In genomic region chr6:27879795-27880194, GRCh38 we compare ENCODE assay signal across 31 cellular contexts. TPM values are rescaled to one million over a fixed set of nuclear protein-coding genes. Genes with fewer than 3 reads are reported as not detected.
A peak's percentile ranks its signal among the peaks of the same experiment; 100 is the strongest.
DNase-seq lines count a peak whose midpoint lies in the region; ATAC-seq, FAIRE-seq and TF ChIP-seq lines count a peak whose summit lies in the region.
"Had no signal": no experiment of that assay in that cellular context is flagged by ENCODE, and none has a peak within 500 bp of the region (broad histone marks: within the 10 kb centered on the region; RNA-seq: fewer than 3 reads in every experiment).

No MANE protein-coding gene starts in this region.

- dilution Hi-C loops in IMR-90 (cut with HindIII; ENCODE audit: low sequenced_read_pairs, unreplicated experiment), result loop anchor here (25.0 kb wide), 1 partner anchor 742 kb away; a partner anchor contains a TSS

- CTCF ChIA-PET in activated CD4-positive, alpha-beta memory T cell treated with anti-CD3 and anti-CD28 coated beads, Interleukin-2, amount 10 ng/mL, durations not matched to agents 7 days and 5 days (lab: Charles Lee), result interaction anchor here (1.2 kb wide), 1 partner anchor 13 kb away, joined by 3 read pairs; a partner anchor contains a TSS
- CTCF ChIA-PET in activated CD4-positive, alpha-beta memory T cell treated with anti-CD3 and anti-CD28 coated beads for 36 hours (lab: Charles Lee), result no interaction called here
- CTCF ChIA-PET in IMR-90 (lab: Yijun Ruan, JAX), result no interaction called here

- H2BK12ac ChIP-seq in neuronal stem cell (ENCODE audit: low read length), result peak overlapping the region; percentile 60

- H3K23ac ChIP-seq in IMR-90 (ENCODE audit: low read depth, low read length), result no peak overlapping the region
- no peak overlapping the region for H3K23ac ChIP-seq in neuronal stem cell (ENCODE audit: low read depth, low read length, poor library complexity)

- H3K36me3 ChIP-seq in IMR-90 (ENCODE audit: control insufficient read depth, insufficient read depth, low read length) (no peaks in the 10 kb centered on the region), bronchial epithelial cell (ENCODE audit: control insufficient read depth, insufficient read depth, low read length) (no peaks in the 10 kb centered on the region), neuronal stem cell (replicated peaks in 1 of 2; ENCODE audit: control insufficient read depth in 2 of 2, insufficient read depth in 2 of 2, low read length in 2 of 2) (no peaks in the 10 kb centered on the region)
- H3K36me3 ChIP-seq: BE2C, left lung, tibial artery had no signal

- no peak overlapping the region for H3K4me3 Mint-ChIP-seq in activated CD4-positive, alpha-beta memory T cell treated with anti-CD3 and anti-CD28 coated beads, Interleukin-2, amount 10 ng/mL, durations not matched to agents 7 days and 5 days
- H3K4me3 Mint-ChIP-seq in activated CD4-positive, alpha-beta memory T cell treated with anti-CD3 and anti-CD28 coated beads for 36 hours, result no peak overlapping the region
- H3K4me3 Mint-ChIP-seq: central memory CD8-positive, alpha-beta T cell; dendritic cell treated with granulocyte-macrophage colony-stimulating factor and Interleukin-4, amounts not matched to agents 40 ng/mL and 50 ng/mL, for 4 days; mesothelial cell of epicardium; naive thymus-derived CD4-positive, alpha-beta T cell had no signal

- no peak for ATAC-seq in IMR-90 (ENCODE audit: low read depth)
- no peak for ATAC-seq in HG03442 (IDR thresholded peaks at IDR 0.05; ENCODE audit: unreplicated experiment)
- ATAC-seq: left lung; naive thymus-derived CD4-positive, alpha-beta T cell had no signal

- no peaks in the 10 kb centered on the region for H3K79me1 ChIP-seq in IMR-90 (ENCODE audit: low read depth in 1 of 2, low read length in 2 of 2)
- H3K79me1 ChIP-seq in neuronal stem cell (ENCODE audit: low read depth, low read length), result peaks cover 2% of the 10 kb centered on the region

- no peak overlapping the region for H4K5ac ChIP-seq in IMR-90 (ENCODE audit: low read depth, low read length)

- H4K20me1 ChIP-seq in IMR-90 (ENCODE audit: insufficient read depth, low read length), result no peaks in the 10 kb centered on the region

- H2AFZ ChIP-seq in IMR-90 (replicated peaks; ENCODE audit: low read length, poor library complexity) (no peak overlapping the region), neuronal stem cell (ENCODE audit: low read length) (peak overlapping the region; percentile 22)

- TF ChIP-seq CTCF in IMR-90 (conservative IDR thresholded peaks at IDR 0.05; ENCODE audit: low read depth, low read length) (no peak), bronchial epithelial cell (IDR thresholded peaks at IDR 0.05; ENCODE audit: insufficient read depth, low read length, severe bottlenecking) (no peak)

- no peak overlapping the region for H2BK5ac ChIP-seq in IMR-90 (ENCODE audit: low read depth, low read length, poor library complexity, severe bottlenecking)
- H2BK5ac ChIP-seq in neuronal stem cell (ENCODE audit: low read length), result no peak overlapping the region

- in situ Hi-C loops in IMR-90 (cut with MboI; ENCODE audit: low sequenced_read_pairs), result no loop called here

- TF ChIP-seq POLR2A in IMR-90 (IDR thresholded peaks at IDR 0.05; ENCODE audit: low read depth, low read length), result no peak

- intact Hi-C loops in activated CD4-positive, alpha-beta memory T cell treated with anti-CD3 and anti-CD28 coated beads for 36 hours (cut with micrococcal nuclease), result no loop called here
- intact Hi-C loops in IMR-90 (cut with micrococcal nuclease), result no loop called here

- peak overlapping the region; percentile 21 for H3K27ac Mint-ChIP-seq in activated CD4-positive, alpha-beta memory T cell treated with anti-CD3 and anti-CD28 coated beads, Interleukin-2, amount 10 ng/mL, durations not matched to agents 7 days and 5 days
- no peak overlapping the region for H3K27ac Mint-ChIP-seq in activated CD4-positive, alpha-beta memory T cell treated with anti-CD3 and anti-CD28 coated beads for 36 hours
- H3K27ac Mint-ChIP-seq: dendritic cell treated with granulocyte-macrophage colony-stimulating factor and Interleukin-4, amounts not matched to agents 40 ng/mL and 50 ng/mL, for 4 days; mesothelial cell of epicardium had no signal

- H3K4me2 ChIP-seq in IMR-90 (ENCODE audit: low read depth, low read length) (no peak overlapping the region), neuronal stem cell (ENCODE audit: insufficient read depth, low read length, poor library complexity, severe bottlenecking) (no peak overlapping the region)

- POLR2A ChIA-PET in activated CD4-positive, alpha-beta memory T cell treated with anti-CD3 and anti-CD28 coated beads, Interleukin-2, amount 10 ng/mL, durations not matched to agents 7 days and 5 days (lab: Charles Lee), result interaction anchor here (1.0 to 4.5 kb wide), 6 partner anchors 9 to 42 kb away, joined by 3 to 42 read pairs (median 8); a partner anchor contains a TSS
- POLR2A ChIA-PET in activated CD4-positive, alpha-beta memory T cell treated with anti-CD3 and anti-CD28 coated beads for 36 hours (lab: Charles Lee), result no interaction called here
- POLR2A ChIA-PET in IMR-90 (lab: Charles Lee; ENCODE audit: unreplicated experiment), result no interaction called here

- no peaks in the 10 kb centered on the region for H3K36me3 Mint-ChIP-seq in activated CD4-positive, alpha-beta memory T cell treated with anti-CD3 and anti-CD28 coated beads, Interleukin-2, amount 10 ng/mL, durations not matched to agents 7 days and 5 days (ENCODE audit: low read depth)
- no peaks in the 10 kb centered on the region for H3K36me3 Mint-ChIP-seq in activated CD4-positive, alpha-beta memory T cell treated with anti-CD3 and anti-CD28 coated beads for 36 hours
- H3K36me3 Mint-ChIP-seq: mesothelial cell of epicardium; naive thymus-derived CD4-positive, alpha-beta T cell had no signal

- no peak for TF ChIP-seq RAD21 in IMR-90 (IDR thresholded peaks at IDR 0.05; ENCODE audit: low read length)

- no peak for DNase-seq in activated CD4-positive, alpha-beta memory T cell treated with anti-CD3 and anti-CD28 coated beads, Interleukin-2, amount 10 ng/mL, durations not matched to agents 7 days and 5 days
- DNase-seq in activated CD4-positive, alpha-beta memory T cell treated with anti-CD3 and anti-CD28 coated beads for 36 hours, result no peak
- DNase-seq in IMR-90 (no peak), bronchial epithelial cell (ENCODE audit: low read depth) (no peak), neuronal stem cell (ENCODE audit: low spot score) (no peak), NCI-H226 (no peak), GM19238 (ENCODE audit: insufficient read length, low spot score) (no peak)
- DNase-seq: ACHN; activated CD4-positive, alpha-beta T cell treated with anti-CD3 and anti-CD28 coated beads, Interleukin-2, amount 50 U/mL, for 1 hour; activated CD8-positive, alpha-beta memory T cell treated with anti-CD3 and anti-CD28 coated beads, Interleukin-2, amount 50 U/mL, for 4 hours; BE2C; COR-L47; DMS53; GOT3; left lung; naive thymus-derived CD4-positive, alpha-beta T cell; NCI-H1092 treated with DMSO at 0.1 percent for 48 hours; NCI-H1930; NCI-H526 treated with DMSO at 0.1 percent for 48 hours; small intestine; stimulated activated CD8-positive, alpha-beta memory T cell treated with anti-CD3 and anti-CD28 coated beads, Interleukin-4, amount 100 ng/mL, for 48 hours; tibial artery had no signal

- H4K8ac ChIP-seq in IMR-90 (ENCODE audit: low read depth in 2 of 2, low read length in 2 of 2), result no peak overlapping the region
- H4K8ac ChIP-seq in neuronal stem cell (ENCODE audit: low read depth, low read length), result no peak overlapping the region

- H2BK15ac ChIP-seq in IMR-90 (ENCODE audit: low read depth, low read length) (no peak overlapping the region), neuronal stem cell (ENCODE audit: low read length) (peak overlapping the region; percentile 11)

- no peaks in the 10 kb centered on the region for H3K9me1 ChIP-seq in IMR-90 (ENCODE audit: insufficient read depth, low read length)

- no peak overlapping the region for H3K18ac ChIP-seq in IMR-90 (ENCODE audit: low read depth, low read length)
- no peak overlapping the region for H3K18ac ChIP-seq in neuronal stem cell (ENCODE audit: low read length)

- H3K27me3 Mint-ChIP-seq in activated CD4-positive, alpha-beta memory T cell treated with anti-CD3 and anti-CD28 coated beads, Interleukin-2, amount 10 ng/mL, durations not matched to agents 7 days and 5 days, result no peaks in the 10 kb centered on the region
- no peaks in the 10 kb centered on the region for H3K27me3 Mint-ChIP-seq in activated CD4-positive, alpha-beta memory T cell treated with anti-CD3 and anti-CD28 coated beads for 36 hours
- H3K27me3 Mint-ChIP-seq: central memory CD8-positive, alpha-beta T cell; dendritic cell treated with granulocyte-macrophage colony-stimulating factor and Interleukin-4, amounts not matched to agents 40 ng/mL and 50 ng/mL, for 4 days; naive thymus-derived CD4-positive, alpha-beta T cell had no signal

- H3K4me1 ChIP-seq in IMR-90 (ENCODE audit: control insufficient read depth, insufficient read depth, low read length) (no peaks in the 10 kb centered on the region), neuronal stem cell (ENCODE audit: control insufficient read depth in 2 of 2, insufficient read depth in 1 of 2, low read depth in 1 of 2, low read length in 2 of 2) (peaks cover 0 to 2% of the 10 kb centered on the region in 2 donors)
- H3K4me1 ChIP-seq: BE2C, left lung, tibial artery had no signal

- no peaks in the 10 kb centered on the region for H3K9me3 Mint-ChIP-seq in activated CD4-positive, alpha-beta memory T cell treated with anti-CD3 and anti-CD28 coated beads, Interleukin-2, amount 10 ng/mL, durations not matched to agents 7 days and 5 days
- H3K9me3 Mint-ChIP-seq in activated CD4-positive, alpha-beta memory T cell treated with anti-CD3 and anti-CD28 coated beads for 36 hours, result no peaks in the 10 kb centered on the region
- H3K9me3 Mint-ChIP-seq: central memory CD8-positive, alpha-beta T cell; dendritic cell treated with granulocyte-macrophage colony-stimulating factor and Interleukin-4, amounts not matched to agents 40 ng/mL and 50 ng/mL, for 4 days; mesothelial cell of epicardium; naive thymus-derived CD4-positive, alpha-beta T cell had no signal

- H3K27ac ChIP-seq in IMR-90 (ENCODE audit: insufficient read depth, low read length) (no peak overlapping the region), neuronal stem cell (replicated peaks; ENCODE audit: low read length) (no peak overlapping the region)
- H3K27ac ChIP-seq: left lung, tibial artery, VCaP had no signal

- WGBS in IMR-90 (ENCODE audit: extremely low coverage in 2 of 2, insufficient read length in 1 of 2), 2 experiments, result 86% methylated on average over 2 of the region's 4 CpGs; no CpG with 5 or more reads in 1 of the 2 experiments
- no CpG with 5 or more reads among the region's 4 CpGs for WGBS in neuronal stem cell (ENCODE audit: extremely low coverage in 2 of 2, insufficient read length in 2 of 2, insufficient replicate concordance in 1 of 2), 2 donors

- 0 out of 2 replicates have a peak overlapping the region, but pooled peaks have one; percentile 37 for H4K91ac ChIP-seq in IMR-90 (ENCODE audit: insufficient read depth, low read depth, low read length)
- no peak overlapping the region for H4K91ac ChIP-seq in neuronal stem cell (ENCODE audit: low read depth, low read length, poor library complexity)

- FAIRE-seq in bronchial epithelial cell (lab: Jason Lieb, UNC), result peak; percentile 75
- FAIRE-seq: G401.6, small intestine had no signal

- H2AK5ac ChIP-seq in IMR-90 (ENCODE audit: low read depth, low read length) (no peak overlapping the region), neuronal stem cell (ENCODE audit: low read depth, low read length) (no peak overlapping the region)

- H2BK20ac ChIP-seq in IMR-90 (ENCODE audit: low read depth, low read length), result no peak overlapping the region

- no peak overlapping the region for H2AK9ac ChIP-seq in IMR-90 (replicated peaks; ENCODE audit: low read depth, low read length, poor library complexity)

- H2BK120ac ChIP-seq in IMR-90 (ENCODE audit: low read depth, low read length), result 0 out of 2 replicates have a peak overlapping the region, but pooled peaks have one; percentile 15
- H2BK120ac ChIP-seq in neuronal stem cell (ENCODE audit: low read depth, low read length), result peak overlapping the region; percentile 4

- H3K56ac ChIP-seq in IMR-90 (ENCODE audit: extremely low read depth, insufficient read depth, low read length), result no peak overlapping the region

- H3K14ac ChIP-seq in IMR-90 (replicated peaks; ENCODE audit: low read depth, low read length) (no peak overlapping the region), neuronal stem cell (ENCODE audit: low read length) (no peak overlapping the region)

- H3K27me3 ChIP-seq in IMR-90 (ENCODE audit: control insufficient read depth, insufficient read depth, low read length) (no peaks in the 10 kb centered on the region), bronchial epithelial cell (ENCODE audit: control insufficient read depth, insufficient read depth, low read length) (no peaks in the 10 kb centered on the region), neuronal stem cell (ENCODE audit: control insufficient read depth in 3 of 3, insufficient read depth in 3 of 3, low read depth in 1 of 3, low read length in 3 of 3) (no peaks in the 10 kb centered on the region)
- H3K27me3 ChIP-seq: BE2C had no signal

- H3K9ac ChIP-seq in IMR-90 (ENCODE audit: low read depth, low read length), result no peak overlapping the region
- no peak overlapping the region for H3K9ac ChIP-seq in neuronal stem cell (ENCODE audit: low read depth, low read length, poor library complexity)

- peaks cover 8% of the 10 kb centered on the region for H3K4me1 Mint-ChIP-seq in activated CD4-positive, alpha-beta memory T cell treated with anti-CD3 and anti-CD28 coated beads, Interleukin-2, amount 10 ng/mL, durations not matched to agents 7 days and 5 days
- no peaks in the 10 kb centered on the region for H3K4me1 Mint-ChIP-seq in activated CD4-positive, alpha-beta memory T cell treated with anti-CD3 and anti-CD28 coated beads for 36 hours (ENCODE audit: low read depth)
- H3K4me1 Mint-ChIP-seq: central memory CD8-positive, alpha-beta T cell; mesothelial cell of epicardium had no signal

- no TSS peak for BruUV-seq in IMR-90 (replicated peaks; lab: Mats Ljungman, UMichigan)

- H3K4ac ChIP-seq in IMR-90 (ENCODE audit: low read depth, low read length) (no peak overlapping the region), neuronal stem cell (ENCODE audit: low read length) (no peak overlapping the region)

- H3K9me3 ChIP-seq in IMR-90 (ENCODE audit: control insufficient read depth, insufficient read depth, low read length) (no peaks in the 10 kb centered on the region), neuronal stem cell (replicated peaks in 1 of 2; ENCODE audit: control insufficient read depth in 2 of 2, insufficient read depth in 1 of 2, low read depth in 1 of 2, low read length in 2 of 2) (no peaks in the 10 kb centered on the region)
- H3K9me3 ChIP-seq: BE2C, left lung, tibial artery had no signal

- H3K4me3 ChIP-seq in IMR-90 (ENCODE audit: insufficient read depth, low read depth, low read length) (no peak overlapping the region), bronchial epithelial cell (ENCODE audit: low read depth, low read length) (no peak overlapping the region), neuronal stem cell (ENCODE audit: low read length in 2 of 2) (no peak overlapping the region)
- H3K4me3 ChIP-seq: left lung, tibial artery had no signal

RNA-seq across cellular contexts. Expression of gene OR2B2, which starts 32.4 kb away (rescaled TPM):
- total RNA-seq in activated CD4-positive, alpha-beta memory T cell treated with anti-CD3 and anti-CD28 coated beads, Interleukin-2, amount 10 ng/mL, durations not matched to agents 7 days and 5 days, result not detected
- total RNA-seq in activated CD4-positive, alpha-beta memory T cell treated with anti-CD3 and anti-CD28 coated beads for 36 hours, result not detected
- total RNA-seq in IMR-90 (2012; rRNA removed) (not detected in 2 replicates), bronchial epithelial cell (not detected in 2 replicates)
- polyA plus RNA-seq in IMR-90 (2012; rRNA removed), result not detected in 2 replicates
- not detected in 2 replicates for polyA plus RNA-seq in IMR-90 (2012; cell fraction: cytosol; rRNA removed)
- polyA plus RNA-seq in IMR-90 (2012; cell fraction: nucleus; rRNA removed; ENCODE audit: low replicate concordance), result not detected in 2 replicates
- not detected for polyA plus RNA-seq in neuronal stem cell (2013, experiment 1 of 2)
- polyA plus RNA-seq in neuronal stem cell (2013, experiment 2 of 2), result not detected
- total RNA-seq: left lung; mesothelial cell of epicardium; naive thymus-derived CD4-positive, alpha-beta T cell; osteocyte; renal cortical epithelial cell; SK-MEL-5 had no signal
- polyA plus RNA-seq: naive thymus-derived CD4-positive, alpha-beta T cell; small intestine had no signal
